12 cellular contexts compared by ENCODE assay signal in the genomic region with DNA sequence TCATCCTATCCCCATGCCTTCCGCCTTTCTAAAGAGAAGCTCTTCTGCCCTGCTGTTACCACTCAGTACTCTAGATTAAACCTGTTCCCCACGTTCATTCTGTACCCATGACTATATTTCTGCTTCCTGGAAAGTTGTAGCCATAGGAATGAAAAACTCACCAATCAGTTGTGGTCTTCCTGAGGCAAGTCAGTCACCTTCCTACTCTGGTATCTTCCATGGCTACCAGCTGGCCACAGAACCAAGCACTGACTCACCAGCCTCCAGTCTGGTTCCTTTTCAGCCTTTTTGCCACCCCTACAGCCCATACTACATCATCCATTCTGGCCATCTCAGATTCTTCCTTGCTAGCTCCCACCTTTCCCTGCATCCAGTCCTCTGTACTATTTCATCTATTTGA. TPM values are rescaled to one million over a fixed set of nuclear protein-coding genes. Genes with fewer than 3 reads are reported as not detected.
A peak's percentile ranks its signal among the peaks of the same experiment; 100 is the strongest.
DNase-seq lines count a peak whose midpoint lies in the region; ATAC-seq and TF ChIP-seq lines count a peak whose summit lies in the region.
"Had no signal": no experiment of that assay in that cellular context is flagged by ENCODE, and none has a peak within 500 bp of the region (broad histone marks: within the 10 kb centered on the region; RNA-seq: fewer than 3 reads in every experiment).

No MANE protein-coding gene starts in this region.

- H3K27ac ChIP-seq in BLaER1 treated with 17β-estradiol and CSF1 and Interleukin-3, amounts not matched to agents 10 nM and 100 nM: peak overlapping the region in 1 of 11 experiments; percentile 31; a peak in 1 of 22 replicates
- no peak overlapping the region for H3K27ac ChIP-seq in A673 (ENCODE audit: low read depth, low read length, poor library complexity, severe bottlenecking)
- H3K27ac ChIP-seq: SJCRH30 had no signal

- H3K4me1 ChIP-seq in BLaER1 treated with 17β-estradiol and CSF1 and Interleukin-3, amounts not matched to agents 10 nM and 100 nM: peaks cover 10 to 39% (median 30%) of the 10 kb centered on the region in 10 experiments
- H3K4me1 ChIP-seq in A673 (ENCODE audit: insufficient read depth, low read length, poor library complexity, severe bottlenecking): peaks cover 6% of the 10 kb centered on the region

- H4K20me1 ChIP-seq in BLaER1 treated with 17β-estradiol and CSF1 and Interleukin-3, amounts not matched to agents 10 nM and 100 nM: 0 out of 22 replicates have a peak, but pooled peaks cover 0 to 7% (median 0%) of the 10 kb centered on the region in 11 experiments

- peak overlapping the region; percentile 41 to 63 (median 47) for H3K4me3 Mint-ChIP-seq in nephron

- CTCF ChIA-PET in A673 (lab: Charles Lee): no interaction called here

- no peaks in the 10 kb centered on the region for H3K27me3 Mint-ChIP-seq in nephron (ENCODE audit: low read depth)

- DNase-seq in MG63: peak; percentile 53
- peak; percentile 74 for DNase-seq in dermis blood vessel endothelial cell
- no peak for DNase-seq in activated CD4-positive, CD25-positive, alpha-beta regulatory T cell (lab: John Stamatoyannopoulos, UW)
- no peak for DNase-seq in A673 (ENCODE audit: low spot score)
- DNase-seq in COR-L47 (lab: John Stamatoyannopoulos, UW): no peak
- DNase-seq: cerebellar nuclear complex, DMS53, SJCRH30 had no signal

- no peak for TF ChIP-seq CTCF in nephron (IDR thresholded peaks at IDR 0.05; ENCODE audit: unreplicated experiment in 3 of 3)
- TF ChIP-seq CTCF in A673 (conservative IDR thresholded peaks at IDR 0.05; ENCODE audit: low read depth, low read length): no peak

- H3K27ac Mint-ChIP-seq in nephron: peak overlapping the region in 1 of 3 experiments; percentile 20

- peaks cover 25% of the 10 kb centered on the region for H3K36me3 Mint-ChIP-seq in nephron (ENCODE audit: low read depth)

- no peaks in the 10 kb centered on the region for H3K9me3 Mint-ChIP-seq in nephron

- 0 out of 22 replicates have a peak overlapping the region, but pooled peaks of 1 of the 11 experiments have one; percentile 24 for H3K9ac ChIP-seq in BLaER1 treated with 17β-estradiol and CSF1 and Interleukin-3, amounts not matched to agents 10 nM and 100 nM

- H3K4me1 Mint-ChIP-seq in nephron: peaks cover 19% of the 10 kb centered on the region

- H3K9me3 ChIP-seq in BLaER1 treated with 17β-estradiol and CSF1 and Interleukin-3, amounts not matched to agents 10 nM and 100 nM (replicated peaks in 1 of 11): no peaks in the 10 kb centered on the region
- H3K9me3 ChIP-seq in MG63 (no peaks in the 10 kb centered on the region), A673 (ENCODE audit: low read depth, low read length, poor library complexity, severe bottlenecking) (no peaks in the 10 kb centered on the region)
- H3K9me3 ChIP-seq: SJCRH30 had no signal

- intact Hi-C loops in A673 (cut with micrococcal nuclease; ENCODE audit: unreplicated experiment): no loop called here

- no peak for ATAC-seq in HG02852 (IDR thresholded peaks at IDR 0.05; ENCODE audit: unreplicated experiment)
- ATAC-seq: HCT116 had no signal

- BruUV-seq in A673 (replicated peaks; lab: Mats Ljungman, UMichigan): no TSS peak

- peak overlapping the region in 6 of 11 experiments; percentile 8 to 51 (median 24); a peak in 7 of 22 replicates for H3K4me2 ChIP-seq in BLaER1 treated with 17β-estradiol and CSF1 and Interleukin-3, amounts not matched to agents 10 nM and 100 nM

- POLR2A ChIA-PET in A673 (lab: Charles Lee; ENCODE audit: low non-redundant PET): no interaction called here

- peaks cover 9 to 51% (median 30%) of the 10 kb centered on the region in 11 experiments; a peak in 21 of 22 replicates for H3K36me3 ChIP-seq in BLaER1 treated with 17β-estradiol and CSF1 and Interleukin-3, amounts not matched to agents 10 nM and 100 nM
- peaks cover 54% of the 10 kb centered on the region for H3K36me3 ChIP-seq in MG63
- no peaks in the 10 kb centered on the region for H3K36me3 ChIP-seq in A673 (ENCODE audit: insufficient read depth, low read length, poor library complexity, severe bottlenecking)

- no peaks in the 10 kb centered on the region for H3K27me3 ChIP-seq in BLaER1 treated with 17β-estradiol and CSF1 and Interleukin-3, amounts not matched to agents 10 nM and 100 nM
- H3K27me3 ChIP-seq in MG63 (no peaks in the 10 kb centered on the region), A673 (replicated peaks; ENCODE audit: insufficient read depth, low read depth, low read length, poor library complexity) (no peaks in the 10 kb centered on the region)
- H3K27me3 ChIP-seq: SJCRH30 had no signal

- H3K4me3 ChIP-seq in BLaER1 treated with 17β-estradiol and CSF1 and Interleukin-3, amounts not matched to agents 10 nM and 100 nM: no peak overlapping the region
- no peak overlapping the region for H3K4me3 ChIP-seq in MG63
- no peak overlapping the region for H3K4me3 ChIP-seq in A673 (ENCODE audit: low read depth, low read length, poor library complexity, severe bottlenecking)
- H3K4me3 ChIP-seq: SJCRH30 had no signal

RNA-seq across cellular contexts. Expression of a gene that starts 46.4 kb away (rescaled TPM):
- total RNA-seq in MG63 (2014; rRNA removed; shearing (Covaris generic); ENCODE audit: low replicate concordance): 15.4 and 40.9 TPM in 2 replicates
- total RNA-seq in dermis blood vessel endothelial cell: 50.3 and 96.5 TPM in 2 replicates
- total RNA-seq in A673 (2021): 20.9 and 23.1 TPM in 2 replicates

Comparison
In these comparisons a context has a peak if more than half of its experiments do, and no peak if none do; other contexts are left out.
1. DNase-seq: peak in MG63 (single experiment) and dermis blood vessel endothelial cell (single experiment); none in activated CD4-positive, CD25-positive, alpha-beta regulatory T cell (0 of 4), A673 (single experiment) and COR-L47 (single experiment).